In genomic region chr19:47123406-47123805, GRCh38 we compare ENCODE assay signal across 28 cellular contexts.
"Had no signal": no experiment of that assay in that cellular context is flagged by ENCODE, and none has a peak within 500 bp of the region (broad histone marks: within the 10 kb centered on the region; RNA-seq: fewer than 3 reads in every experiment).

No MANE protein-coding gene starts in this region.

- H3K4me3 ChIP-seq: Peyer's patch had no signal

- H3K36me3 Mint-ChIP-seq: activated CD4-positive, alpha-beta memory T cell treated with anti-CD3 and anti-CD28 coated beads for 36 hours; activated naive CD4-positive, alpha-beta T cell treated with anti-CD3 and anti-CD28 coated beads, Interleukin-2, amount 10 ng/mL, durations not matched to agents 7 days and 5 days; activated naive CD8-positive, alpha-beta T cell had no signal

- H3K27me3 Mint-ChIP-seq: activated B cell treated with CpG ODN at 0.5 μM for 24 hours; activated CD4-positive, alpha-beta memory T cell treated with anti-CD3 and anti-CD28 coated beads for 36 hours; activated naive CD8-positive, alpha-beta T cell had no signal

- H3K9me3 ChIP-seq: Peyer's patch had no signal

- H3K4me1 ChIP-seq: Peyer's patch had no signal

- H3K36me3 ChIP-seq: brain microvascular endothelial cell, Peyer's patch had no signal

- ATAC-seq: activated T-cell treated with anti-CD3 and anti-CD28 coated beads, Interleukin-2, amount 50 U/mL, for 4 hours; Right ventricle myocardium inferior had no signal

- H3K4me3 Mint-ChIP-seq: activated B cell treated with CpG ODN at 0.5 μM for 24 hours; activated CD4-positive, alpha-beta memory T cell treated with anti-CD3 and anti-CD28 coated beads for 36 hours; activated naive CD4-positive, alpha-beta T cell treated with anti-CD3 and anti-CD28 coated beads, Interleukin-2, amount 10 ng/mL, durations not matched to agents 7 days and 5 days; activated naive CD8-positive, alpha-beta T cell; activated T-cell treated with anti-CD3 and anti-CD28 coated beads, Interleukin-2, amount 50 U/mL, for 4 hours had no signal

- H3K9me3 Mint-ChIP-seq: activated B cell treated with CpG ODN at 0.5 μM for 24 hours; activated CD4-positive, alpha-beta memory T cell treated with anti-CD3 and anti-CD28 coated beads for 36 hours; activated naive CD4-positive, alpha-beta T cell treated with anti-CD3 and anti-CD28 coated beads, Interleukin-2, amount 10 ng/mL, durations not matched to agents 7 days and 5 days; activated T-cell treated with anti-CD3 and anti-CD28 coated beads, Interleukin-2, amount 50 U/mL, for 4 hours had no signal

- H3K27ac ChIP-seq: brain microvascular endothelial cell, Peyer's patch, VCaP had no signal

- DNase-seq: activated B cell treated with CpG ODN at 0.5 μM for 24 hours; activated CD4-positive, alpha-beta memory T cell treated with anti-CD3 and anti-CD28 coated beads for 36 hours; activated CD4-positive, alpha-beta T cell treated with anti-CD3 and anti-CD28 coated beads for 4 hours; activated CD4-positive, alpha-beta T cell treated with anti-CD3 and anti-CD28 coated beads, Interleukin-2, amount 50 U/mL, for 1 hour; activated CD4-positive, CD25-positive, alpha-beta regulatory T cell treated with anti-CD3 and anti-CD28 coated beads, Interleukin-2, amount 50 U/mL, for 72 hours; activated CD8-positive, alpha-beta memory T cell treated with anti-CD3 and anti-CD28 coated beads, Interleukin-2, amount 50 U/mL, for 4 hours; activated effector memory CD4-positive, alpha-beta T cell treated with Interleukin-2 at 50 U/mL for 16 hours; activated naive CD4-positive, alpha-beta T cell treated with anti-CD3 and anti-CD28 coated beads, Interleukin-2, amount 10 ng/mL, durations not matched to agents 7 days and 5 days; activated T-cell treated with anti-CD3 and anti-CD28 coated beads for 4 hours; activated T-cell treated with anti-CD3 and anti-CD28 coated beads, Interleukin-2, amount 50 U/mL, for 4 hours; amniotic stem cell; brain microvascular endothelial cell; central memory CD4-positive, alpha-beta T cell; NCI-H1105; NCI-H1436; NCI-H1694; NCI-H1930; NCI-H345; NCI-H524 treated with DMSO at 0.1 percent for 48 hours; Peyer's patch; SIG-M5; SW 1271; T-helper 1 cell; T-helper 2 cell; T-helper 9 cell had no signal

- H3K27ac Mint-ChIP-seq: activated B cell treated with CpG ODN at 0.5 μM for 24 hours; activated CD4-positive, alpha-beta memory T cell treated with anti-CD3 and anti-CD28 coated beads for 36 hours; activated naive CD4-positive, alpha-beta T cell treated with anti-CD3 and anti-CD28 coated beads, Interleukin-2, amount 10 ng/mL, durations not matched to agents 7 days and 5 days; activated naive CD8-positive, alpha-beta T cell had no signal

- H3K27me3 ChIP-seq: brain microvascular endothelial cell, Peyer's patch had no signal
